ENCODE assay signal across 9 cellular contexts in genomic region chr10:70379581-70380176, GRCh38. TPM values are rescaled to one million over a fixed set of nuclear protein-coding genes. Genes with fewer than 3 reads are reported as not detected.
A peak's percentile ranks its signal among the peaks of the same experiment; 100 is the strongest.
DNase-seq lines count a peak whose midpoint lies in the region; ATAC-seq, FAIRE-seq and TF ChIP-seq lines count a peak whose summit lies in the region.
"Had no signal": no experiment of that assay in that cellular context is flagged by ENCODE, and none has a peak within 500 bp of the region (broad histone marks: within the 10 kb centered on the region; RNA-seq: fewer than 3 reads in every experiment).

No MANE protein-coding gene starts in this region.

- peaks cover 2% of the 10 kb centered on the region for H3K79me2 ChIP-seq in astrocyte (ENCODE audit: insufficient read depth, low read length)
- H3K79me2 ChIP-seq in mesendoderm (ENCODE audit: control insufficient read depth, insufficient read depth, low read length): no peaks in the 10 kb centered on the region

- H4K8ac ChIP-seq in mesendoderm (ENCODE audit: low read depth, low read length): no peak overlapping the region

- no peak overlapping the region for H3K4me3 ChIP-seq in CD8-positive, alpha-beta T cell (ENCODE audit: low read depth, low read length)
- H3K4me3 ChIP-seq in astrocyte (ENCODE audit: insufficient read depth, low read depth, low read length) (no peak overlapping the region), mesendoderm (ENCODE audit: low read length) (no peak overlapping the region)

- H3K4me1 ChIP-seq in CD8-positive, alpha-beta T cell (ENCODE audit: insufficient read depth, low read length): peaks cover 8% of the 10 kb centered on the region
- H3K4me1 ChIP-seq in astrocyte (ENCODE audit: insufficient read depth, low read length) (peaks cover 27% of the 10 kb centered on the region), mesendoderm (ENCODE audit: control insufficient read depth, low read depth, low read length) (peaks cover 7% of the 10 kb centered on the region)

- no peaks in the 10 kb centered on the region for H3K27me3 ChIP-seq in CD8-positive, alpha-beta T cell (ENCODE audit: insufficient read depth, low read length)
- H3K27me3 ChIP-seq in astrocyte (ENCODE audit: insufficient read depth, low read length): no peaks in the 10 kb centered on the region
- peaks cover 1% of the 10 kb centered on the region for H3K27me3 ChIP-seq in mesendoderm (ENCODE audit: insufficient read depth, low read length, poor library complexity)

- no peak overlapping the region for H2BK15ac ChIP-seq in mesendoderm (replicated peaks; ENCODE audit: low read depth)

- H3K4me3 Mint-ChIP-seq in CD8-positive, alpha-beta T cell: no peak overlapping the region
- H3K4me3 Mint-ChIP-seq in astrocyte (ENCODE audit: unreplicated experiment): no peak overlapping the region
- no peak overlapping the region for H3K4me3 Mint-ChIP-seq in effector memory CD8-positive, alpha-beta T cell

- H2BK5ac ChIP-seq in mesendoderm (ENCODE audit: low read length): no peak overlapping the region

- H3K4me2 ChIP-seq in astrocyte (ENCODE audit: low read length) (no peak overlapping the region), mesendoderm (ENCODE audit: low read length) (no peak overlapping the region)

- no peaks in the 10 kb centered on the region for H3K9me3 ChIP-seq in CD8-positive, alpha-beta T cell (ENCODE audit: low read length)
- H3K9me3 ChIP-seq in astrocyte (ENCODE audit: insufficient read depth, low read depth, low read length): no peaks in the 10 kb centered on the region

- no peaks in the 10 kb centered on the region for H3K79me1 ChIP-seq in mesendoderm (ENCODE audit: low read length)

- H3K4ac ChIP-seq in mesendoderm (ENCODE audit: low read depth, low read length): no peak overlapping the region

- no peak overlapping the region for H3K27ac ChIP-seq in CD8-positive, alpha-beta T cell (ENCODE audit: low read depth, low read length)
- H3K27ac ChIP-seq in astrocyte (ENCODE audit: low read depth, low read length) (no peak overlapping the region), mesendoderm (ENCODE audit: low read depth, low read length) (no peak overlapping the region)

- H2AK5ac ChIP-seq in mesendoderm (ENCODE audit: low read length): no peak overlapping the region

- no peaks in the 10 kb centered on the region for H3K36me3 ChIP-seq in CD8-positive, alpha-beta T cell (ENCODE audit: insufficient read depth, low read length)
- H3K36me3 ChIP-seq in astrocyte (ENCODE audit: insufficient read depth, low read length) (no peaks in the 10 kb centered on the region), mesendoderm (ENCODE audit: control insufficient read depth, insufficient read depth, low read length) (no peaks in the 10 kb centered on the region)

- no peak overlapping the region for H2BK120ac ChIP-seq in mesendoderm (ENCODE audit: low read depth, low read length)

- no peak overlapping the region for H3K9ac ChIP-seq in astrocyte (ENCODE audit: low read length)
- no peak overlapping the region for H3K9ac ChIP-seq in mesendoderm (ENCODE audit: low read length)

- no peaks in the 10 kb centered on the region for H3K36me3 Mint-ChIP-seq in CD8-positive, alpha-beta T cell
- no peaks in the 10 kb centered on the region for H3K36me3 Mint-ChIP-seq in astrocyte (ENCODE audit: low read depth, unreplicated experiment)
- H3K36me3 Mint-ChIP-seq in effector memory CD8-positive, alpha-beta T cell (ENCODE audit: insufficient read depth): peaks cover 7% of the 10 kb centered on the region

- H3K9me3 Mint-ChIP-seq in CD8-positive, alpha-beta T cell: peaks cover 5% of the 10 kb centered on the region
- H3K9me3 Mint-ChIP-seq in astrocyte (ENCODE audit: unreplicated experiment): no peaks in the 10 kb centered on the region
- H3K9me3 Mint-ChIP-seq in effector memory CD8-positive, alpha-beta T cell: no peaks in the 10 kb centered on the region

- POLR2A ChIA-PET in CD8-positive, alpha-beta T cell (lab: Charles Lee): interaction anchor here (1.2 kb wide), 1 partner anchor 22 kb away, joined by 3 read pairs; no protein-coding TSS in a partner anchor
- POLR2A ChIA-PET in HEK293T (lab: Yijun Ruan, JAX): no interaction called here

- peaks cover 10% of the 10 kb centered on the region for H3K4me1 Mint-ChIP-seq in CD8-positive, alpha-beta T cell (ENCODE audit: low read depth)
- H3K4me1 Mint-ChIP-seq in astrocyte (ENCODE audit: low read depth, unreplicated experiment): peaks cover 34% of the 10 kb centered on the region
- H3K4me1 Mint-ChIP-seq in effector memory CD8-positive, alpha-beta T cell (ENCODE audit: low read depth in 2 of 2): peaks cover 0 to 7% of the 10 kb centered on the region in 2 donors

- no peak overlapping the region for H3K23ac ChIP-seq in mesendoderm (ENCODE audit: low read length)

- H3K27me3 Mint-ChIP-seq in CD8-positive, alpha-beta T cell (ENCODE audit: low read depth): peaks cover 2% of the 10 kb centered on the region
- peaks cover 4% of the 10 kb centered on the region for H3K27me3 Mint-ChIP-seq in astrocyte (ENCODE audit: low read depth, unreplicated experiment)
- H3K27me3 Mint-ChIP-seq in effector memory CD8-positive, alpha-beta T cell: no peaks in the 10 kb centered on the region

- ATAC-seq in CD8-positive, alpha-beta T cell: no peak
- ATAC-seq in effector memory CD8-positive, alpha-beta T cell (replicated peaks): no peak

- H3K56ac ChIP-seq in mesendoderm (ENCODE audit: low read length): no peak overlapping the region

- no CpG with 5 or more reads among the region's 14 CpGs for WGBS in mesendoderm (ENCODE audit: extremely low coverage, insufficient coverage, low lambda C conversion rate)

- CTCF ChIA-PET in CD8-positive, alpha-beta T cell (lab: Charles Lee): interaction anchor here (1.0 to 6.5 kb wide), 4 partner anchors 11 to 154 kb away, joined by 3 to 45 read pairs (median 4); no protein-coding TSS in a partner anchor
- CTCF ChIA-PET in HEK293T (lab: Yijun Ruan, JAX): interaction anchor here (1.1 kb wide), 1 partner anchor 82 kb away, joined by 3 read pairs; no protein-coding TSS in a partner anchor

- no peak for FAIRE-seq in astrocyte (lab: Jason Lieb, UNC)

- H2AFZ ChIP-seq in astrocyte (ENCODE audit: low read depth, low read length): no peak overlapping the region

- H4K5ac ChIP-seq in mesendoderm (ENCODE audit: low read length): no peak overlapping the region

- peak; percentile 33 for TF ChIP-seq CTCF in CD8-positive, alpha-beta T cell (IDR thresholded peaks at IDR 0.05)
- peak; percentile 39 for TF ChIP-seq CTCF in astrocyte (IDR thresholded peaks at IDR 0.05; ENCODE audit: insufficient read depth, low read depth, low read length)

- no peak overlapping the region for H3K18ac ChIP-seq in mesendoderm (ENCODE audit: low read length)

- intact Hi-C loops in CD8-positive, alpha-beta T cell (cut with DNase I, micrococcal nuclease): loop anchor here (5.0 kb wide), 2 partner anchors 98 to 232 kb away; partner anchors contain the start of genes PALD1 (in 1 of the 2) and TYSND1 (in 1 of the 2)

- H4K20me1 ChIP-seq in astrocyte (ENCODE audit: insufficient read depth, low read length): peaks cover 9% of the 10 kb centered on the region

- no peak overlapping the region for H3K27ac Mint-ChIP-seq in CD8-positive, alpha-beta T cell
- H3K27ac Mint-ChIP-seq in astrocyte (ENCODE audit: unreplicated experiment): no peak overlapping the region
- H3K27ac Mint-ChIP-seq in effector memory CD8-positive, alpha-beta T cell: no peak overlapping the region

- no peak for DNase-seq in CD8-positive, alpha-beta T cell
- DNase-seq in HEK293T (ENCODE audit: extremely low spot score): peak; percentile 38
- DNase-seq in astrocyte (ENCODE audit: low read depth): no peak
- DNase-seq in mesendoderm: peak; percentile 69
- DNase-seq in effector memory CD8-positive, alpha-beta T cell: no peak
- DNase-seq in NCI-H2227 (lab: John Stamatoyannopoulos, UW; ENCODE audit: unreplicated experiment): no peak
- no peak for DNase-seq in NCI-H446 treated with DMSO at 0.1 percent for 48 hours (lab: John Stamatoyannopoulos, UW)
- no peak for DNase-seq in H4 (ENCODE audit: low spot score)
- DNase-seq: NCI-H345 had no signal

TF ChIP-seq in HEK293T, 16 proteins besides CTCF, POLR2A, EP300 and RAD21:
- TF ChIP-seq PKNOX1 (IDR thresholded peaks at IDR 0.05): no peak
- no peak for TF ChIP-seq NFRKB (IDR thresholded peaks at IDR 0.05)
- TF ChIP-seq SP1 (IDR thresholded peaks at IDR 0.05): no peak
- no peak for TF ChIP-seq BHLHE40 (IDR thresholded peaks at IDR 0.05; ENCODE audit: borderline replicate concordance)
- no peak for TF ChIP-seq ARNT (IDR thresholded peaks at IDR 0.05)
- no peak for TF ChIP-seq FOXM1 (IDR thresholded peaks at IDR 0.05; ENCODE audit: borderline replicate concordance)
- TF ChIP-seq HDGF (IDR thresholded peaks at IDR 0.05; ENCODE audit: borderline replicate concordance): no peak
- no peak for TF ChIP-seq SUZ12 (IDR thresholded peaks at IDR 0.05)

RNA-seq across cellular contexts. Expression of gene LRRC20, which starts 2.7 kb away (rescaled TPM):
- total RNA-seq in CD8-positive, alpha-beta T cell: 1 to 10 TPM in 1 of 2 experiments, under 1 TPM in 1; 0.81 to 1.1 TPM
- total RNA-seq in astrocyte: 7.4 and 7.8 TPM in 2 replicates
- 7.1 TPM for polyA plus RNA-seq in mesendoderm (2013, experiment 1 of 2)
- polyA plus RNA-seq in mesendoderm (2013, experiment 2 of 2): 7.8 TPM
- total RNA-seq in H4 (2014; rRNA removed; shearing (Covaris generic)): 8.2 and 9.3 TPM in 2 replicates

RNA-seq across cellular contexts. Expression of gene EIF4EBP2, which starts 24.3 kb away (rescaled TPM):
- 10 to 100 TPM; 22.4 TPM for total RNA-seq in CD8-positive, alpha-beta T cell
- total RNA-seq in astrocyte: 73.2 and 74.0 TPM in 2 replicates
- polyA plus RNA-seq in mesendoderm (2013, experiment 1 of 2): 106 TPM
- polyA plus RNA-seq in mesendoderm (2013, experiment 2 of 2): 104 TPM
- 28.7 and 38.8 TPM in 2 replicates for total RNA-seq in H4 (2014; rRNA removed; shearing (Covaris generic))

Comparison
In these comparisons a context has a peak if more than half of its experiments do, and no peak if none do; other contexts are left out.
1. DNase-seq: peak in HEK293T (single experiment) and mesendoderm (single experiment); none in CD8-positive, alpha-beta T cell (0 of 7), astrocyte (single experiment), effector memory CD8-positive, alpha-beta T cell (0 of 3), NCI-H2227 (single experiment), NCI-H446 treated with DMSO at 0.1 percent for 48 hours (single experiment) and H4 (single experiment).